In genomic region chr10:133334495-133335237, GRCh38 we compare ENCODE assay signal across 8 cellular contexts. TPM values are rescaled to one million over a fixed set of nuclear protein-coding genes. Genes with fewer than 3 reads are reported as not detected.
A peak's percentile ranks its signal among the peaks of the same experiment; 100 is the strongest.
DNase-seq lines count a peak whose midpoint lies in the region; ATAC-seq and TF ChIP-seq lines count a peak whose summit lies in the region.

No MANE protein-coding gene starts in this region.

- H3K27ac ChIP-seq in right atrium auricular region (no peak overlapping the region), spleen (peak overlapping the region in 4 of 8 donors; percentile 13 to 71 (median 59))

- TF ChIP-seq CTCF in right atrium auricular region (IDR thresholded peaks at IDR 0.05) (no peak), spleen (IDR thresholded peaks at IDR 0.05 in 8 of 11, conservative IDR thresholded peaks at IDR 0.05 in 3 of 11) (no peak)

- H3K4me3 ChIP-seq in right atrium auricular region: peak overlapping the region; percentile 19 to 49
- H3K4me3 ChIP-seq in spleen: peak overlapping the region in 7 of 8 donors; percentile 38 to 77 (median 48)

- no peaks in the 10 kb centered on the region for H3K36me3 ChIP-seq in right atrium auricular region
- H3K36me3 ChIP-seq in spleen: no peaks in the 10 kb centered on the region

- peak; percentile 13 for DNase-seq in activated effector memory CD4-positive, alpha-beta T cell treated with Interleukin-2 at 50 U/mL for 16 hours
- DNase-seq in right atrium auricular region (ENCODE audit: low spot score) (no peak), spleen (peak; percentile 80), occipital lobe (lab: John Stamatoyannopoulos, UW) (no peak)
- DNase-seq in activated CD8-positive, alpha-beta memory T cell treated with anti-CD3 and anti-CD28 coated beads for 24 hours: no peak

- TF ChIP-seq POLR2A in spleen (IDR thresholded peaks at IDR 0.05): no peak

- H3K27me3 ChIP-seq in right atrium auricular region (peaks cover 23 to 29% of the 10 kb centered on the region in 2 donors), spleen (replicated peaks in 1 of 7) (peaks cover 0 to 80% (median 47%) of the 10 kb centered on the region in 7 donors)

- 16 to 36% (median 23%) methylated on average over 31 to 51 of the region's 51 CpGs for WGBS in spleen, 5 donors

- ATAC-seq in HG02798 (IDR thresholded peaks at IDR 0.05; ENCODE audit: poor library complexity, unreplicated experiment) (peak; percentile 5), GM21825 (IDR thresholded peaks at IDR 0.05; ENCODE audit: unreplicated experiment) (no peak), HG03095 (IDR thresholded peaks at IDR 0.05; ENCODE audit: unreplicated experiment) (no peak)

- intact Hi-C loops in spleen (cut with DNase I; ENCODE audit: low total_unique reads): loop anchor here (10.0 kb wide), 1 partner anchor 190 kb away; the partner anchor contains the start of gene CYP2E1

- H3K4me1 ChIP-seq in right atrium auricular region (peaks cover 0 to 28% of the 10 kb centered on the region in 2 donors), spleen (peaks cover 15 to 36% (median 28%) of the 10 kb centered on the region in 6 donors)

- H3K9me3 ChIP-seq in right atrium auricular region (no peaks in the 10 kb centered on the region), spleen (no peaks in the 10 kb centered on the region)

RNA-seq across cellular contexts. Expression of gene CALY, which starts 2.0 kb away (rescaled TPM):
- under 1 TPM in 1 of 2 donors, not detected in 1; 0.98 TPM for total RNA-seq in right atrium auricular region
- total RNA-seq in spleen: 1 to 10 TPM in 3 of 7 donors, under 1 TPM in 3, not detected in 1; 0.30 to 3.4 (median 0.94) TPM
- under 1 TPM; 0.04 to 0.12 (median 0.10) TPM for polyA plus RNA-seq in spleen
- 4.7 TPM for total RNA-seq in occipital lobe

RNA-seq across cellular contexts. Expression of gene PRAP1, which starts 12.5 kb away (rescaled TPM):
- total RNA-seq in right atrium auricular region (not detected), spleen (not detected), occipital lobe (not detected)
- not detected for polyA plus RNA-seq in spleen

RNA-seq across cellular contexts. Expression of gene FUOM, which starts 23.2 kb away (rescaled TPM):
- 10 to 100 TPM in 1 of 2 donors, 1 to 10 TPM in 1; 9.8 to 32.6 TPM for total RNA-seq in right atrium auricular region
- total RNA-seq in spleen: 10 to 100 TPM; 25.3 to 36.5 (median 27.7) TPM
- polyA plus RNA-seq in spleen: 10 to 100 TPM; 43.8 to 79.6 (median 47.9) TPM
- 6.9 TPM for total RNA-seq in occipital lobe

RNA-seq across cellular contexts. Expression of gene ZNF511, which starts 26.0 kb away (rescaled TPM):
- total RNA-seq in right atrium auricular region: 10 to 100 TPM; 28.1 to 31.9 TPM
- 10 to 100 TPM; 26.3 to 33.1 (median 29.2) TPM for total RNA-seq in spleen
- polyA plus RNA-seq in spleen: 10 to 100 TPM; 43.3 to 50.6 (median 44.7) TPM
- total RNA-seq in occipital lobe: 7.5 TPM

RNA-seq across cellular contexts. Expression of gene TUBGCP2, which starts 26.0 kb away (rescaled TPM):
- total RNA-seq in right atrium auricular region: 10 to 100 TPM; 22.1 to 30.4 TPM
- total RNA-seq in spleen: 10 to 100 TPM; 40.2 to 61.2 (median 51.9) TPM
- polyA plus RNA-seq in spleen: 100 to 1,000 TPM in 2 of 3 donors, 10 to 100 TPM in 1; 85.2 to 201 (median 132) TPM
- 42.4 TPM for total RNA-seq in occipital lobe

Comparison
In these comparisons a context has a peak if more than half of its experiments do, and no peak if none do; other contexts are left out.
1. DNase-seq: peak in activated effector memory CD4-positive, alpha-beta T cell treated with Interleukin-2 at 50 U/mL for 16 hours (single experiment) and spleen (single experiment); none in right atrium auricular region (single experiment), occipital lobe (single experiment) and activated CD8-positive, alpha-beta memory T cell treated with anti-CD3 and anti-CD28 coated beads for 24 hours (single experiment).